Comparison of ENCODE assay signal across 17 cellular contexts in genomic region chr16:57637020-57637419, GRCh38. TPM values are rescaled to one million over a fixed set of nuclear protein-coding genes. Genes with fewer than 3 reads are reported as not detected.
DNase-seq lines count a peak whose midpoint lies in the region; ATAC-seq, FAIRE-seq and TF ChIP-seq lines count a peak whose summit lies in the region.
"Had no signal": no experiment of that assay in that cellular context is flagged by ENCODE, and none has a peak within 500 bp of the region (broad histone marks: within the 10 kb centered on the region; RNA-seq: fewer than 3 reads in every experiment).

No MANE protein-coding gene starts in this region.

- no peaks in the 10 kb centered on the region for H3K9me3 Mint-ChIP-seq in brain
- H3K9me3 Mint-ChIP-seq in activated CD4-positive, alpha-beta memory T cell treated with anti-CD3 and anti-CD28 coated beads for 36 hours: no peaks in the 10 kb centered on the region
- H3K9me3 Mint-ChIP-seq: naive B cell had no signal

- H3K27me3 ChIP-seq in psoas muscle (ENCODE audit: insufficient read depth in 3 of 3, low read length in 2 of 3) (peaks cover 0 to 7% (median 0%) of the 10 kb centered on the region in 3 donors), small intestine (ENCODE audit: control insufficient read depth in 2 of 2, insufficient read depth in 2 of 2, low read length in 2 of 2) (no peaks in the 10 kb centered on the region)
- H3K27me3 ChIP-seq: cardiac muscle cell, vagina had no signal

- CTCF ChIA-PET in activated CD4-positive, alpha-beta memory T cell treated with anti-CD3 and anti-CD28 coated beads for 36 hours (lab: Charles Lee): interaction anchor here (4.4 to 6.3 kb wide), 2 partner anchors 12 to 45 kb away, joined by 15 to 45 read pairs; no protein-coding TSS in a partner anchor

- peaks cover 60 to 72% of the 10 kb centered on the region in 2 donors for H3K4me1 ChIP-seq in kidney (ENCODE audit: control insufficient read depth in 1 of 2, insufficient read depth in 1 of 2, low read depth in 1 of 2, low read length in 2 of 2)
- H3K4me1 ChIP-seq in psoas muscle: no peaks in the 10 kb centered on the region
- peaks cover 28% of the 10 kb centered on the region for H3K4me1 ChIP-seq in mucosa of descending colon (ENCODE audit: low read depth)
- H3K4me1 ChIP-seq in small intestine (ENCODE audit: control insufficient read depth in 2 of 2, insufficient read depth in 1 of 2, low read depth in 1 of 2, low read length in 1 of 2): peaks cover 0 to 8% of the 10 kb centered on the region in 2 donors

- FAIRE-seq in kidney (lab: Jason Lieb, UNC) (no peak), small intestine (lab: Jason Lieb, UNC) (no peak)
- FAIRE-seq: TTC549 had no signal

- peaks cover 73% of the 10 kb centered on the region for H3K4me1 Mint-ChIP-seq in brain
- H3K4me1 Mint-ChIP-seq in activated CD4-positive, alpha-beta memory T cell treated with anti-CD3 and anti-CD28 coated beads for 36 hours (ENCODE audit: low read depth): no peaks in the 10 kb centered on the region
- H3K4me1 Mint-ChIP-seq: naive B cell had no signal

- peak overlapping the region; percentile 21 to 95 (median 92) for H3K4me3 Mint-ChIP-seq in brain
- H3K4me3 Mint-ChIP-seq in activated CD4-positive, alpha-beta memory T cell treated with anti-CD3 and anti-CD28 coated beads for 36 hours: no peak overlapping the region
- H3K4me3 Mint-ChIP-seq: naive B cell had no signal

- DNase-seq in Ammon's horn (ENCODE audit: low spot score) (peak; percentile 57), kidney (no peak), psoas muscle (no peak), mucosa of descending colon (no peak), small intestine (no peak), erythroblast (lab: John Stamatoyannopoulos, UW) (no peak)
- no peak for DNase-seq in activated CD4-positive, alpha-beta memory T cell treated with anti-CD3 and anti-CD28 coated beads for 36 hours
- DNase-seq: activated naive CD4-positive, alpha-beta T cell; Karpas-422; naive B cell; NCI-H187 treated with DMSO at 0.1 percent for 48 hours; NCI-H774; stimulated activated CD4-positive, alpha-beta T cell treated with anti-CD3 and anti-CD28 coated beads, Interleukin-12 subunit alpha, Interleukin-12 subunit beta, amount 100 ng/mL, for 4 hours had no signal

- peaks cover 3% of the 10 kb centered on the region for H3K36me3 Mint-ChIP-seq in brain
- no peaks in the 10 kb centered on the region for H3K36me3 Mint-ChIP-seq in activated CD4-positive, alpha-beta memory T cell treated with anti-CD3 and anti-CD28 coated beads for 36 hours
- H3K36me3 Mint-ChIP-seq: naive B cell had no signal

- H3K27ac ChIP-seq in kidney (ENCODE audit: low read depth in 2 of 2, low read length in 2 of 2): peak overlapping the region; percentile 81 to 98
- H3K27ac ChIP-seq in psoas muscle: peak overlapping the region; percentile 63
- peak overlapping the region in 1 of 2 donors; percentile 6 for H3K27ac ChIP-seq in small intestine (ENCODE audit: low read depth in 1 of 2, low read length in 1 of 2)
- H3K27ac ChIP-seq: cardiac muscle cell had no signal

- H3K36me3 ChIP-seq in kidney (ENCODE audit: control insufficient read depth in 1 of 2, insufficient read depth in 2 of 2, low read length in 2 of 2): peaks cover under 1 to 6% of the 10 kb centered on the region in 2 donors
- H3K36me3 ChIP-seq in psoas muscle (ENCODE audit: insufficient read depth in 1 of 2, low read depth in 1 of 2): no peaks in the 10 kb centered on the region
- no peaks in the 10 kb centered on the region for H3K36me3 ChIP-seq in mucosa of descending colon (ENCODE audit: low read depth)
- no peaks in the 10 kb centered on the region for H3K36me3 ChIP-seq in small intestine (ENCODE audit: control insufficient read depth in 2 of 2, insufficient read depth in 2 of 2, low read length in 2 of 2)
- H3K36me3 ChIP-seq: cardiac muscle cell, vagina had no signal

- POLR2A ChIA-PET in activated CD4-positive, alpha-beta memory T cell treated with anti-CD3 and anti-CD28 coated beads for 36 hours (lab: Charles Lee): no interaction called here

- H3K27me3 Mint-ChIP-seq in brain: peaks cover 11% of the 10 kb centered on the region
- H3K27me3 Mint-ChIP-seq in activated CD4-positive, alpha-beta memory T cell treated with anti-CD3 and anti-CD28 coated beads for 36 hours: peaks cover 18% of the 10 kb centered on the region

- H3K9me3 ChIP-seq in kidney (ENCODE audit: control insufficient read depth in 1 of 2, low read length in 2 of 2) (no peaks in the 10 kb centered on the region), psoas muscle (no peaks in the 10 kb centered on the region), mucosa of descending colon (no peaks in the 10 kb centered on the region), small intestine (ENCODE audit: control insufficient read depth, low read depth) (no peaks in the 10 kb centered on the region)
- H3K9me3 ChIP-seq: vagina had no signal

- ATAC-seq in psoas muscle (peak in 2 of 4 donors; percentile 9 to 30), mucosa of descending colon (no peak)

- no peak for TF ChIP-seq POLR2A in erythroblast (IDR thresholded peaks at IDR 0.05; ENCODE audit: low read length)

- intact Hi-C loops in kidney (cut with DNase I): no loop called here
- intact Hi-C loops in psoas muscle (cut with DNase I): no loop called here
- intact Hi-C loops in mucosa of descending colon (cut with DNase I, micrococcal nuclease): no loop called here
- intact Hi-C loops in activated CD4-positive, alpha-beta memory T cell treated with anti-CD3 and anti-CD28 coated beads for 36 hours (cut with micrococcal nuclease): no loop called here

- peak overlapping the region; percentile 93 to 99 (median 99) for H3K27ac Mint-ChIP-seq in brain
- H3K27ac Mint-ChIP-seq in activated CD4-positive, alpha-beta memory T cell treated with anti-CD3 and anti-CD28 coated beads for 36 hours: no peak overlapping the region
- H3K27ac Mint-ChIP-seq: naive B cell had no signal

- no peak overlapping the region for H3K4me3 ChIP-seq in kidney (ENCODE audit: low read length in 2 of 2)
- no peak overlapping the region for H3K4me3 ChIP-seq in psoas muscle
- no peak overlapping the region for H3K4me3 ChIP-seq in mucosa of descending colon
- no peak overlapping the region for H3K4me3 ChIP-seq in small intestine (ENCODE audit: low read depth in 1 of 2, low read length in 2 of 2)
- H3K4me3 ChIP-seq: cardiac muscle cell, vagina had no signal

- no peak for TF ChIP-seq CTCF in brain (conservative IDR thresholded peaks at IDR 0.05)
- no peak for TF ChIP-seq CTCF in kidney (IDR thresholded peaks at IDR 0.05; ENCODE audit: borderline replicate concordance, extremely low read depth, insufficient read depth)
- no peak for TF ChIP-seq CTCF in psoas muscle (IDR thresholded peaks at IDR 0.05)
- TF ChIP-seq CTCF in mucosa of descending colon (IDR thresholded peaks at IDR 0.05): no peak

- H3K9ac ChIP-seq in kidney (ENCODE audit: low read length in 2 of 2): peak overlapping the region; percentile 57 to 63

- 59 to 67% (median 63%) methylated on average over 8 of the region's 8 CpGs for WGBS in psoas muscle, 3 donors
- 64 to 74% (median 66%) methylated on average over 8 of the region's 8 CpGs for WGBS in small intestine, 3 donors

RNA-seq across cellular contexts. Expression of gene ADGRG1, which starts 8.6 kb away (rescaled TPM):
- polyA plus RNA-seq in brain (ENCODE audit: insufficient read depth, low read depth, low replicate concordance) (268 TPM), kidney (ENCODE audit: insufficient read depth, low read depth, low replicate concordance) (188 TPM), psoas muscle (10 to 100 TPM in 1 of 3 donors, 1 to 10 TPM in 2; 5.3 to 10.4 (median 7.4) TPM), small intestine (10 to 100 TPM in 1 of 3 donors, 1 to 10 TPM in 2; 4.1 to 47.8 (median 4.2) TPM)
- total RNA-seq in kidney (351 TPM), psoas muscle (10 to 100 TPM; 14.2 to 19.4 (median 15.7) TPM), mucosa of descending colon (100 to 1,000 TPM in 1 of 3 donors, 10 to 100 TPM in 2; 37.0 to 104 (median 98.4) TPM)
- total RNA-seq in activated CD4-positive, alpha-beta memory T cell treated with anti-CD3 and anti-CD28 coated beads for 36 hours: 1 to 10 TPM; 4.7 to 6.0 TPM
- total RNA-seq: cardiac muscle cell had no signal

RNA-seq across cellular contexts. Expression of gene ADGRG3, which starts 31.1 kb away (rescaled TPM):
- 0.29 TPM for polyA plus RNA-seq in brain (ENCODE audit: insufficient read depth, low read depth, low replicate concordance)
- total RNA-seq in kidney: 1.8 TPM
- polyA plus RNA-seq in kidney (ENCODE audit: insufficient read depth, low read depth, low replicate concordance): 0.17 TPM
- under 1 TPM; 0.19 to 0.57 (median 0.31) TPM for total RNA-seq in psoas muscle
- under 1 TPM; 0.16 to 0.37 (median 0.31) TPM for polyA plus RNA-seq in psoas muscle
- total RNA-seq in mucosa of descending colon: 1 to 10 TPM in 2 of 3 donors, under 1 TPM in 1; 0.84 to 3.4 (median 1.8) TPM
- 1 to 10 TPM in 1 of 3 donors, under 1 TPM in 2; 0.45 to 8.6 (median 0.81) TPM for polyA plus RNA-seq in small intestine
- total RNA-seq in activated CD4-positive, alpha-beta memory T cell treated with anti-CD3 and anti-CD28 coated beads for 36 hours: not detected
- total RNA-seq: cardiac muscle cell had no signal
- polyA plus RNA-seq: cardiac muscle cell had no signal

RNA-seq across cellular contexts. Expression of gene DRC7, which starts 57.6 kb away (rescaled TPM):
- 2.4 TPM for polyA plus RNA-seq in brain (ENCODE audit: insufficient read depth, low read depth, low replicate concordance)
- 3.2 TPM for total RNA-seq in kidney
- 1.8 TPM for polyA plus RNA-seq in kidney (ENCODE audit: insufficient read depth, low read depth, low replicate concordance)
- not detected for total RNA-seq in psoas muscle
- polyA plus RNA-seq in psoas muscle: not detected
- total RNA-seq in mucosa of descending colon: not detected
- polyA plus RNA-seq in small intestine: not detected
- total RNA-seq in activated CD4-positive, alpha-beta memory T cell treated with anti-CD3 and anti-CD28 coated beads for 36 hours: not detected
- total RNA-seq: vagina had no signal
